Comparison of ENCODE assay signal across 2 cellular contexts in the genomic region with DNA sequence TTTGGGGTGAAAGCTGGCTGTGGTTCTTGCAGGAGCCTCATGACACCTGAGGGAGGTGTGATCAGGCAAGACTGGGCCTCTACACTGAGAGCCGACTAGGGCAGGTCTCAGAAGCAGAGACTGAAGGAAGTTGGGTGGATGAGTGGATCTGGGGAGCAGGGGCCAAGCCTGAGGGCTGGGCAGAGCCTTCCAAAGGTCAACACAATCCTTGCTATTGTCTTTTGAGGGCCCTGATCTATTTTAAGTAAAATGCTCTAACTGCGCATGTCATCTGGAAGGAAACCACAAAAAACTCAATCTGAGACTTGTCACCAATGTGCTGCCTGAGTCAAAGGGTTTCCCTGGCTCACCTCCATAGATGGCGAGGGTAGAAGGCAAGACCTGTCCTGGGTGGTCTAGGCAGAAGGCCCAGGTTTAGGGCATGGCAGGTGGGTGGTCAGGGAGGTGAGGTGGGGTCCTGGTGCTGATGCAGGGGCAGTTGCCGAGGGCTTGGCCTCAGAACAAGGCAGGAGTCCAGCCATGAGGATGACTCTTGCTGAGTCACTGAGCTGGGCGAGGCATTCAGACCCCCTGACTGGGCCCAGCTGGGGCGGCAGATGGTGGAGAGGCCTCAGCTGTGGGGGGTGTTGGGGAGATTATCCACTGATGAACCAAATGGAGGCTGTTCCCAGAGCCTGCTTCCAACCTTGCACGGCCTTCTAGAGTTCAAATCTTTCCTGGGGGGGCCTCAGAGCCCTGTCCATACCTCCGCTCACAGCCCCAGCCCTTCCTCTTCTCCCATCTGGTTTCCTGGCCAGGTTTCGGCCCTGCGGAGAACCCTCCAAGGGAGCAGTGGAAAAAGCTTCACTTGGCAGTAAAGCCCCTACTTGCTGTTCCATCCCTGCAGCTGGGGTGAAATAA.
TF ChIP-seq lines count a peak whose summit lies in the region.

No MANE protein-coding gene starts in this region.

TF ChIP-seq in HepG2, 621 proteins besides CTCF, POLR2A, EP300 and RAD21 (continues in another document):
- TF ChIP-seq XRCC5 (optimal IDR thresholded peaks at IDR 0.05; ENCODE audit: low read length) (no peak), ZNF546 (CRISPR knock-in tag; conservative IDR thresholded peaks at IDR 0.05) (no peak), HOXA7 (CRISPR knock-in tag; IDR thresholded peaks at IDR 0.05) (no peak), MTA1 (CRISPR knock-in tag; IDR thresholded peaks at IDR 0.05; ENCODE audit: borderline replicate concordance) (peak; percentile 33; the same call in 1 of the 2 replicates), ZNF720 (CRISPR knock-in tag; IDR thresholded peaks at IDR 0.05) (no peak), ZNF326 (CRISPR knock-in tag; IDR thresholded peaks at IDR 0.05; ENCODE audit: borderline replicate concordance) (peak; percentile 28; the same call in 1 of the 2 replicates), KDM2A (CRISPR knock-in tag; IDR thresholded peaks at IDR 0.05; ENCODE audit: borderline replicate concordance, low read depth) (peak; percentile 14; the same call in 1 of the 2 replicates), ZNF331 (CRISPR knock-in tag; IDR thresholded peaks at IDR 0.05) (peak; percentile 21; the same call in 1 of the 2 replicates), ADNP (CRISPR knock-in tag; IDR thresholded peaks at IDR 0.05) (no peak), ZNF564 (CRISPR knock-in tag; IDR thresholded peaks at IDR 0.05) (no peak), NFE2 (CRISPR knock-in tag; IDR thresholded peaks at IDR 0.05) (peak; percentile 70; the same call in 1 of the 2 replicates), NRL (CRISPR knock-in tag; IDR thresholded peaks at IDR 0.05; ENCODE audit: borderline replicate concordance) (no peak; the same call in 1 of the 2 replicates), HOXA3 (CRISPR knock-in tag; IDR thresholded peaks at IDR 0.05) (peak; percentile 22; the same call in 1 of the 2 replicates)
- TF ChIP-seq, protein P1, sequence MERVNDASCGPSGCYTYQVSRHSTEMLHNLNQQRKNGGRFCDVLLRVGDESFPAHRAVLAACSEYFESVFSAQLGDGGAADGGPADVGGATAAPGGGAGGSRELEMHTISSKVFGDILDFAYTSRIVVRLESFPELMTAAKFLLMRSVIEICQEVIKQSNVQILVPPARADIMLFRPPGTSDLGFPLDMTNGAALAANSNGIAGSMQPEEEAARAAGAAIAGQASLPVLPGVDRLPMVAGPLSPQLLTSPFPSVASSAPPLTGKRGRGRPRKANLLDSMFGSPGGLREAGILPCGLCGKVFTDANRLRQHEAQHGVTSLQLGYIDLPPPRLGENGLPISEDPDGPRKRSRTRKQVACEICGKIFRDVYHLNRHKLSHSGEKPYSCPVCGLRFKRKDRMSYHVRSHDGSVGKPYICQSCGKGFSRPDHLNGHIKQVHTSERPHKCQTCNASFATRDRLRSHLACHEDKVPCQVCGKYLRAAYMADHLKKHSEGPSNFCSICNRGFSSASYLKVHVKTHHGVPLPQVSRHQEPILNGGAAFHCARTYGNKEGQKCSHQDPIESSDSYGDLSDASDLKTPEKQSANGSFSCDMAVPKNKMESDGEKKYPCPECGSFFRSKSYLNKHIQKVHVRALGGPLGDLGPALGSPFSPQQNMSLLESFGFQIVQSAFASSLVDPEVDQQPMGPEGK (CRISPR knock-in tag; IDR thresholded peaks at IDR 0.05): peak; percentile 57
- TF ChIP-seq, protein P2, sequence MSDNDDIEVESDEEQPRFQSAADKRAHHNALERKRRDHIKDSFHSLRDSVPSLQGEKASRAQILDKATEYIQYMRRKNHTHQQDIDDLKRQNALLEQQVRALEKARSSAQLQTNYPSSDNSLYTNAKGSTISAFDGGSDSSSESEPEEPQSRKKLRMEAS (IDR thresholded peaks at IDR 0.05): no peak
- TF ChIP-seq, protein P3, sequence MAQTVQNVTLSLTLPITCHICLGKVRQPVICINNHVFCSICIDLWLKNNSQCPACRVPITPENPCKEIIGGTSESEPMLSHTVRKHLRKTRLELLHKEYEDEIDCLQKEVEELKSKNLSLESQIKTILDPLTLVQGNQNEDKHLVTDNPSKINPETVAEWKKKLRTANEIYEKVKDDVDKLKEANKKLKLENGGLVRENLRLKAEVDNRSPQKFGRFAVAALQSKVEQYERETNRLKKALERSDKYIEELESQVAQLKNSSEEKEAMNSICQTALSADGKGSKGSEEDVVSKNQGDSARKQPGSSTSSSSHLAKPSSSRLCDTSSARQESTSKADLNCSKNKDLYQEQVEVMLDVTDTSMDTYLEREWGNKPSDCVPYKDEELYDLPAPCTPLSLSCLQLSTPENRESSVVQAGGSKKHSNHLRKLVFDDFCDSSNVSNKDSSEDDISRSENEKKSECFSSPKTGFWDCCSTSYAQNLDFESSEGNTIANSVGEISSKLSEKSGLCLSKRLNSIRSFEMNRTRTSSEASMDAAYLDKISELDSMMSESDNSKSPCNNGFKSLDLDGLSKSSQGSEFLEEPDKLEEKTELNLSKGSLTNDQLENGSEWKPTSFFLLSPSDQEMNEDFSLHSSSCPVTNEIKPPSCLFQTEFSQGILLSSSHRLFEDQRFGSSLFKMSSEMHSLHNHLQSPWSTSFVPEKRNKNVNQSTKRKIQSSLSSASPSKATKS (CRISPR knock-in tag; IDR thresholded peaks at IDR 0.05): no peak
- TF ChIP-seq, protein P4, sequence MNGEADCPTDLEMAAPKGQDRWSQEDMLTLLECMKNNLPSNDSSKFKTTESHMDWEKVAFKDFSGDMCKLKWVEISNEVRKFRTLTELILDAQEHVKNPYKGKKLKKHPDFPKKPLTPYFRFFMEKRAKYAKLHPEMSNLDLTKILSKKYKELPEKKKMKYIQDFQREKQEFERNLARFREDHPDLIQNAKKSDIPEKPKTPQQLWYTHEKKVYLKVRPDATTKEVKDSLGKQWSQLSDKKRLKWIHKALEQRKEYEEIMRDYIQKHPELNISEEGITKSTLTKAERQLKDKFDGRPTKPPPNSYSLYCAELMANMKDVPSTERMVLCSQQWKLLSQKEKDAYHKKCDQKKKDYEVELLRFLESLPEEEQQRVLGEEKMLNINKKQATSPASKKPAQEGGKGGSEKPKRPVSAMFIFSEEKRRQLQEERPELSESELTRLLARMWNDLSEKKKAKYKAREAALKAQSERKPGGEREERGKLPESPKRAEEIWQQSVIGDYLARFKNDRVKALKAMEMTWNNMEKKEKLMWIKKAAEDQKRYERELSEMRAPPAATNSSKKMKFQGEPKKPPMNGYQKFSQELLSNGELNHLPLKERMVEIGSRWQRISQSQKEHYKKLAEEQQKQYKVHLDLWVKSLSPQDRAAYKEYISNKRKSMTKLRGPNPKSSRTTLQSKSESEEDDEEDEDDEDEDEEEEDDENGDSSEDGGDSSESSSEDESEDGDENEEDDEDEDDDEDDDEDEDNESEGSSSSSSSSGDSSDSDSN (CRISPR knock-in tag; IDR thresholded peaks at IDR 0.05): no peak
- TF ChIP-seq, protein P5, sequence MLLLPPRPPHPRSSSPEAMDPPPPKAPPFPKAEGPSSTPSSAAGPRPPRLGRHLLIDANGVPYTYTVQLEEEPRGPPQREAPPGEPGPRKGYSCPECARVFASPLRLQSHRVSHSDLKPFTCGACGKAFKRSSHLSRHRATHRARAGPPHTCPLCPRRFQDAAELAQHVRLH (CRISPR knock-in tag; IDR thresholded peaks at IDR 0.05; ENCODE audit: borderline replicate concordance, low read depth): no peak
- TF ChIP-seq, protein P6, sequence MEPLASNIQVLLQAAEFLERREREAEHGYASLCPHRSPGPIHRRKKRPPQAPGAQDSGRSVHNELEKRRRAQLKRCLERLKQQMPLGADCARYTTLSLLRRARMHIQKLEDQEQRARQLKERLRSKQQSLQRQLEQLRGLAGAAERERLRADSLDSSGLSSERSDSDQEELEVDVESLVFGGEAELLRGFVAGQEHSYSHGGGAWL (CRISPR knock-in tag; IDR thresholded peaks at IDR 0.05): 0 out of 2 replicates have a peak, but pooled peaks have one; percentile 53

TF ChIP-seq in WTC11, 78 proteins besides CTCF, POLR2A, EP300 and RAD21:
- TF ChIP-seq NFATC4 (CRISPR knock-in tag; IDR thresholded peaks at IDR 0.05) (no peak), NFE2L1 (CRISPR knock-in tag; IDR thresholded peaks at IDR 0.05) (peak; percentile 48; the same call in 1 of the 2 replicates), NR3C1 (CRISPR knock-in tag; conservative IDR thresholded peaks at IDR 0.05; ENCODE audit: low read depth) (no peak), SMAD4 (CRISPR knock-in tag; IDR thresholded peaks at IDR 0.05) (no peak), ZNF219 (CRISPR knock-in tag; IDR thresholded peaks at IDR 0.05; ENCODE audit: borderline replicate concordance) (no peak), SOX15 (CRISPR knock-in tag; IDR thresholded peaks at IDR 0.05) (no peak), IRF2 (CRISPR knock-in tag; IDR thresholded peaks at IDR 0.05; ENCODE audit: borderline replicate concordance, low read depth) (no peak), ZNF423 (CRISPR knock-in tag; IDR thresholded peaks at IDR 0.05) (0 out of 2 replicates have a peak, but pooled peaks have one; percentile 4), FOXJ3 (CRISPR knock-in tag; IDR thresholded peaks at IDR 0.05; ENCODE audit: borderline replicate concordance) (no peak), ESRRA (CRISPR knock-in tag; IDR thresholded peaks at IDR 0.05; ENCODE audit: borderline replicate concordance) (no peak), ZNF416 (CRISPR knock-in tag; IDR thresholded peaks at IDR 0.05) (no peak)
- TF ChIP-seq, protein P7, sequence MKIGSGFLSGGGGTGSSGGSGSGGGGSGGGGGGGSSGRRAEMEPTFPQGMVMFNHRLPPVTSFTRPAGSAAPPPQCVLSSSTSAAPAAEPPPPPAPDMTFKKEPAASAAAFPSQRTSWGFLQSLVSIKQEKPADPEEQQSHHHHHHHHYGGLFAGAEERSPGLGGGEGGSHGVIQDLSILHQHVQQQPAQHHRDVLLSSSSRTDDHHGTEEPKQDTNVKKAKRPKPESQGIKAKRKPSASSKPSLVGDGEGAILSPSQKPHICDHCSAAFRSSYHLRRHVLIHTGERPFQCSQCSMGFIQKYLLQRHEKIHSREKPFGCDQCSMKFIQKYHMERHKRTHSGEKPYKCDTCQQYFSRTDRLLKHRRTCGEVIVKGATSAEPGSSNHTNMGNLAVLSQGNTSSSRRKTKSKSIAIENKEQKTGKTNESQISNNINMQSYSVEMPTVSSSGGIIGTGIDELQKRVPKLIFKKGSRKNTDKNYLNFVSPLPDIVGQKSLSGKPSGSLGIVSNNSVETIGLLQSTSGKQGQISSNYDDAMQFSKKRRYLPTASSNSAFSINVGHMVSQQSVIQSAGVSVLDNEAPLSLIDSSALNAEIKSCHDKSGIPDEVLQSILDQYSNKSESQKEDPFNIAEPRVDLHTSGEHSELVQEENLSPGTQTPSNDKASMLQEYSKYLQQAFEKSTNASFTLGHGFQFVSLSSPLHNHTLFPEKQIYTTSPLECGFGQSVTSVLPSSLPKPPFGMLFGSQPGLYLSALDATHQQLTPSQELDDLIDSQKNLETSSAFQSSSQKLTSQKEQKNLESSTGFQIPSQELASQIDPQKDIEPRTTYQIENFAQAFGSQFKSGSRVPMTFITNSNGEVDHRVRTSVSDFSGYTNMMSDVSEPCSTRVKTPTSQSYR (CRISPR knock-in tag; IDR thresholded peaks at IDR 0.05): no peak
- TF ChIP-seq, protein P8, sequence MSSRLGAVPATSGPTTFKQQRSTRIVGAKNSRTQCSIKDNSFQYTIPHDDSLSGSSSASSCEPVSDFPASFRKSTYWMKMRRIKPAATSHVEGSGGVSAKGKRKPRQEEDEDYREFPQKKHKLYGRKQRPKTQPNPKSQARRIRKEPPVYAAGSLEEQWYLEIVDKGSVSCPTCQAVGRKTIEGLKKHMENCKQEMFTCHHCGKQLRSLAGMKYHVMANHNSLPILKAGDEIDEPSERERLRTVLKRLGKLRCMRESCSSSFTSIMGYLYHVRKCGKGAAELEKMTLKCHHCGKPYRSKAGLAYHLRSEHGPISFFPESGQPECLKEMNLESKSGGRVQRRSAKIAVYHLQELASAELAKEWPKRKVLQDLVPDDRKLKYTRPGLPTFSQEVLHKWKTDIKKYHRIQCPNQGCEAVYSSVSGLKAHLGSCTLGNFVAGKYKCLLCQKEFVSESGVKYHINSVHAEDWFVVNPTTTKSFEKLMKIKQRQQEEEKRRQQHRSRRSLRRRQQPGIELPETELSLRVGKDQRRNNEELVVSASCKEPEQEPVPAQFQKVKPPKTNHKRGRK (CRISPR knock-in tag; IDR thresholded peaks at IDR 0.05; ENCODE audit: borderline replicate concordance): no peak
- TF ChIP-seq, protein P9, sequence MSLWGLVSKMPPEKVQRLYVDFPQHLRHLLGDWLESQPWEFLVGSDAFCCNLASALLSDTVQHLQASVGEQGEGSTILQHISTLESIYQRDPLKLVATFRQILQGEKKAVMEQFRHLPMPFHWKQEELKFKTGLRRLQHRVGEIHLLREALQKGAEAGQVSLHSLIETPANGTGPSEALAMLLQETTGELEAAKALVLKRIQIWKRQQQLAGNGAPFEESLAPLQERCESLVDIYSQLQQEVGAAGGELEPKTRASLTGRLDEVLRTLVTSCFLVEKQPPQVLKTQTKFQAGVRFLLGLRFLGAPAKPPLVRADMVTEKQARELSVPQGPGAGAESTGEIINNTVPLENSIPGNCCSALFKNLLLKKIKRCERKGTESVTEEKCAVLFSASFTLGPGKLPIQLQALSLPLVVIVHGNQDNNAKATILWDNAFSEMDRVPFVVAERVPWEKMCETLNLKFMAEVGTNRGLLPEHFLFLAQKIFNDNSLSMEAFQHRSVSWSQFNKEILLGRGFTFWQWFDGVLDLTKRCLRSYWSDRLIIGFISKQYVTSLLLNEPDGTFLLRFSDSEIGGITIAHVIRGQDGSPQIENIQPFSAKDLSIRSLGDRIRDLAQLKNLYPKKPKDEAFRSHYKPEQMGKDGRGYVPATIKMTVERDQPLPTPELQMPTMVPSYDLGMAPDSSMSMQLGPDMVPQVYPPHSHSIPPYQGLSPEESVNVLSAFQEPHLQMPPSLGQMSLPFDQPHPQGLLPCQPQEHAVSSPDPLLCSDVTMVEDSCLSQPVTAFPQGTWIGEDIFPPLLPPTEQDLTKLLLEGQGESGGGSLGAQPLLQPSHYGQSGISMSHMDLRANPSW (CRISPR knock-in tag; conservative IDR thresholded peaks at IDR 0.05; ENCODE audit: low read depth): no peak
- TF ChIP-seq, protein P10, sequence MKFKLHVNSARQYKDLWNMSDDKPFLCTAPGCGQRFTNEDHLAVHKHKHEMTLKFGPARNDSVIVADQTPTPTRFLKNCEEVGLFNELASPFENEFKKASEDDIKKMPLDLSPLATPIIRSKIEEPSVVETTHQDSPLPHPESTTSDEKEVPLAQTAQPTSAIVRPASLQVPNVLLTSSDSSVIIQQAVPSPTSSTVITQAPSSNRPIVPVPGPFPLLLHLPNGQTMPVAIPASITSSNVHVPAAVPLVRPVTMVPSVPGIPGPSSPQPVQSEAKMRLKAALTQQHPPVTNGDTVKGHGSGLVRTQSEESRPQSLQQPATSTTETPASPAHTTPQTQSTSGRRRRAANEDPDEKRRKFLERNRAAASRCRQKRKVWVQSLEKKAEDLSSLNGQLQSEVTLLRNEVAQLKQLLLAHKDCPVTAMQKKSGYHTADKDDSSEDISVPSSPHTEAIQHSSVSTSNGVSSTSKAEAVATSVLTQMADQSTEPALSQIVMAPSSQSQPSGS (CRISPR knock-in tag; IDR thresholded peaks at IDR 0.05; ENCODE audit: borderline replicate concordance, low read depth): no peak
- TF ChIP-seq, protein P11, sequence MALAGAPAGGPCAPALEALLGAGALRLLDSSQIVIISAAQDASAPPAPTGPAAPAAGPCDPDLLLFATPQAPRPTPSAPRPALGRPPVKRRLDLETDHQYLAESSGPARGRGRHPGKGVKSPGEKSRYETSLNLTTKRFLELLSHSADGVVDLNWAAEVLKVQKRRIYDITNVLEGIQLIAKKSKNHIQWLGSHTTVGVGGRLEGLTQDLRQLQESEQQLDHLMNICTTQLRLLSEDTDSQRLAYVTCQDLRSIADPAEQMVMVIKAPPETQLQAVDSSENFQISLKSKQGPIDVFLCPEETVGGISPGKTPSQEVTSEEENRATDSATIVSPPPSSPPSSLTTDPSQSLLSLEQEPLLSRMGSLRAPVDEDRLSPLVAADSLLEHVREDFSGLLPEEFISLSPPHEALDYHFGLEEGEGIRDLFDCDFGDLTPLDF (CRISPR knock-in tag; IDR thresholded peaks at IDR 0.05): 0 out of 2 replicates have a peak, but pooled peaks have one; percentile 56
TF ChIP-seq in WTC11: peak in this region for 3.
